30 cellular contexts compared by ENCODE assay signal in genomic region chr21:36678538-36678937, GRCh38. TPM values are rescaled to one million over a fixed set of nuclear protein-coding genes. Genes with fewer than 3 reads are reported as not detected.
"Had no signal": no experiment of that assay in that cellular context is flagged by ENCODE, and none has a peak within 500 bp of the region (broad histone marks: within the 10 kb centered on the region; RNA-seq: fewer than 3 reads in every experiment).

No MANE protein-coding gene starts in this region.

- H3K36me3 ChIP-seq: colonic mucosa, esophagus muscularis mucosa, gastrocnemius medialis, heart right ventricle, left lung, lower lobe of right lung had no signal

- H3K4me3 Mint-ChIP-seq: dendritic cell treated with granulocyte-macrophage colony-stimulating factor and Interleukin-4, amounts not matched to agents 40 ng/mL and 50 ng/mL, for 4 days; effector memory CD8-positive, alpha-beta T cell; memory B cell; naive thymus-derived CD4-positive, alpha-beta T cell had no signal

- H3K27me3 ChIP-seq: gastrocnemius medialis had no signal

- H3K27ac Mint-ChIP-seq: dendritic cell treated with granulocyte-macrophage colony-stimulating factor and Interleukin-4, amounts not matched to agents 40 ng/mL and 50 ng/mL, for 4 days; effector memory CD8-positive, alpha-beta T cell; memory B cell; naive thymus-derived CD4-positive, alpha-beta T cell had no signal

- H3K4me1 ChIP-seq: colonic mucosa, esophagus muscularis mucosa, gastrocnemius medialis, heart right ventricle, left lung, lower lobe of right lung had no signal

- H3K27ac ChIP-seq: colonic mucosa, epithelial cell of prostate, esophagus muscularis mucosa, gastrocnemius medialis, heart right ventricle, left lung, lower lobe of right lung had no signal

- ATAC-seq: effector memory CD8-positive, alpha-beta T cell; gastrocnemius medialis; heart right ventricle; left cardiac atrium; left lung; left ventricle myocardium superior; lower lobe of right lung; naive thymus-derived CD4-positive, alpha-beta T cell had no signal

- H3K4me3 ChIP-seq: colonic mucosa, esophagus muscularis mucosa, gastrocnemius medialis, heart right ventricle, left lung, lower lobe of right lung had no signal

- H3K9me3 ChIP-seq: colonic mucosa had no signal

- H3K4me1 Mint-ChIP-seq: memory B cell; naive thymus-derived CD4-positive, alpha-beta T cell had no signal

- FAIRE-seq: endothelial cell of umbilical vein, islet of Langerhans, keratinocyte had no signal

- DNase-seq: colonic mucosa; cortex of kidney; effector CD8-positive, alpha-beta T cell; effector memory CD8-positive, alpha-beta T cell; erythroblast; foreskin melanocyte; gastrocnemius medialis; glutamatergic neuron; head of caudate nucleus; heart right ventricle; hippocampal formation; left cardiac atrium; left lung; left ventricle myocardium superior; lower lobe of right lung; mesendoderm; midbrain; naive thymus-derived CD4-positive, alpha-beta T cell had no signal

RNA-seq across cellular contexts. Expression of gene SIM2, which starts 20.4 kb away (rescaled TPM):
- total RNA-seq: dermis microvascular lymphatic vessel endothelial cell, endothelial cell of umbilical vein, fibroblast of lung, fibroblast of villous mesenchyme, left cardiac atrium, left lung, left ventricle myocardium superior, lower lobe of right lung, lung microvascular endothelial cell, mononuclear cell had no signal
- polyA plus RNA-seq: endothelial cell of umbilical vein; naive thymus-derived CD4-positive, alpha-beta T cell had no signal
